In genomic region chr3:177590826-177591225, GRCh38 we compare ENCODE assay signal across 12 cellular contexts.
DNase-seq lines count a peak whose midpoint lies in the region; ATAC-seq, FAIRE-seq and TF ChIP-seq lines count a peak whose summit lies in the region.
"Had no signal": no experiment of that assay in that cellular context is flagged by ENCODE, and none has a peak within 500 bp of the region (broad histone marks: within the 10 kb centered on the region; RNA-seq: fewer than 3 reads in every experiment).

No MANE protein-coding gene starts in this region.

- H3K9me3 ChIP-seq in GM12878 (replicated peaks; ENCODE audit: control insufficient read depth, insufficient read depth, low read length) (peaks cover 2% of the 10 kb centered on the region; the same call in 1 of the 3 replicates), mesenchymal stem cell (ENCODE audit: control insufficient read depth, low read length) (no peaks in the 10 kb centered on the region), thymus (ENCODE audit: control insufficient read depth) (no peaks in the 10 kb centered on the region)

- no peak overlapping the region for H2AFZ ChIP-seq in GM12878 (ENCODE audit: control insufficient read depth, low read depth, low read length)
- H2AFZ ChIP-seq in mesenchymal stem cell (ENCODE audit: low read depth, low read length) = no peak overlapping the region

- WGBS in GM12878 (ENCODE audit: insufficient coverage, insufficient replicate concordance, low lambda C conversion rate, missing lambda C conversion rate) = 52% methylated on average over 1 of the region's 1 CpG
- 0% methylated on average over 1 of the region's 1 CpG for WGBS in mesenchymal stem cell
- 60% methylated on average over 1 of the region's 1 CpG for WGBS in thymus

- H3K14ac ChIP-seq in mesenchymal stem cell (ENCODE audit: low read length in 2 of 2) = no peak overlapping the region

- peaks cover 19% of the 10 kb centered on the region; the same call in 1 of the 2 replicates for H3K4me1 ChIP-seq in GM12878 (ENCODE audit: control insufficient read depth, insufficient read depth, low read length)
- no peaks in the 10 kb centered on the region for H3K4me1 ChIP-seq in mesenchymal stem cell (ENCODE audit: control insufficient read depth, insufficient read depth, low read depth, low read length)
- peaks cover 18% of the 10 kb centered on the region for H3K4me1 ChIP-seq in thymus (ENCODE audit: control insufficient read depth, insufficient read depth, low read length)

- H2BK120ac ChIP-seq in mesenchymal stem cell (ENCODE audit: low read depth, low read length) = no peak overlapping the region

- H4K20me1 ChIP-seq in GM12878 (ENCODE audit: control insufficient read depth, insufficient read depth) = no peaks in the 10 kb centered on the region

- in situ Hi-C loops in GM12878 (cut with MboI) = no loop called here

- intact Hi-C loops in GM12878 (cut with micrococcal nuclease; ENCODE audit: unreplicated experiment) = loop anchor here (5.0 kb wide), 1 partner anchor 144 kb away; no protein-coding TSS in a partner anchor

- H4K91ac ChIP-seq in mesenchymal stem cell (ENCODE audit: low read length) = no peak overlapping the region

- TF ChIP-seq EP300 in GM12878 (IDR thresholded peaks at IDR 0.05; ENCODE audit: borderline replicate concordance in 1 of 2, control insufficient read depth in 1 of 2, low read depth in 2 of 2, low read length in 2 of 2) = no peak

- H3K4me2 ChIP-seq in GM12878 (ENCODE audit: control insufficient read depth, insufficient read depth) = no peak overlapping the region
- H3K4me2 ChIP-seq in mesenchymal stem cell (ENCODE audit: low read length, poor library complexity, severe bottlenecking) = no peak overlapping the region

- no peak overlapping the region for H2BK5ac ChIP-seq in mesenchymal stem cell (ENCODE audit: low read depth, low read length, poor library complexity, severe bottlenecking)

- BruUV-seq in GM12878 (replicated peaks; lab: Mats Ljungman, UMichigan) = no TSS peak

- no peak for TF ChIP-seq POLR2A in GM12878 (IDR thresholded peaks at IDR 0.05; ENCODE audit: low read depth, low read length)

- H3K23ac ChIP-seq in mesenchymal stem cell (ENCODE audit: low read length in 2 of 2) = no peak overlapping the region

- no peaks in the 10 kb centered on the region for H3K27me3 ChIP-seq in GM12878 (replicated peaks in 1 of 2; ENCODE audit: control insufficient read depth in 2 of 2, insufficient read depth in 2 of 2, low read length in 1 of 2)
- no peaks in the 10 kb centered on the region for H3K27me3 ChIP-seq in mesenchymal stem cell (ENCODE audit: control insufficient read depth in 1 of 2, insufficient read depth in 1 of 2, low read length in 2 of 2)
- H3K27me3 ChIP-seq in thymus (ENCODE audit: control insufficient read depth, insufficient read depth) = no peaks in the 10 kb centered on the region

- no peak overlapping the region for H3K4me3 ChIP-seq in GM12878
- no peak overlapping the region for H3K4me3 ChIP-seq in mesenchymal stem cell (ENCODE audit: insufficient read depth in 1 of 2, low read depth in 1 of 2, low read length in 2 of 2)
- no peak overlapping the region for H3K4me3 ChIP-seq in thymus (ENCODE audit: low read length)

- no peak overlapping the region for H2BK12ac ChIP-seq in mesenchymal stem cell (ENCODE audit: low read length in 2 of 2)

- peak; percentile 27 for FAIRE-seq in GM12878 (lab: Jason Lieb, UNC)

- H3K36me3 ChIP-seq in GM12878 (ENCODE audit: control insufficient read depth in 2 of 2, insufficient read depth in 2 of 2, low read length in 1 of 2) (no peaks in the 10 kb centered on the region), mesenchymal stem cell (ENCODE audit: control insufficient read depth in 1 of 2, insufficient read depth in 2 of 2, low read depth in 1 of 2, low read length in 2 of 2) (no peaks in the 10 kb centered on the region), thymus (ENCODE audit: control insufficient read depth, insufficient read depth) (no peaks in the 10 kb centered on the region)

- CTCF ChIA-PET in GM12878 (lab: Yijun Ruan, JAX) = no interaction called here

- H3K36me3 Mint-ChIP-seq in T-helper 2 cell treated with Interferon-gamma antibody and Interleukin-4, amounts not matched to agents 5 μg/mL and 100 μg/mL, for 36 hours (ENCODE audit: low read depth) = no peaks in the 10 kb centered on the region
- H3K36me3 Mint-ChIP-seq: type B pancreatic cell had no signal

- H3K4ac ChIP-seq in mesenchymal stem cell (ENCODE audit: low read depth in 1 of 2, low read length in 2 of 2) = no peak overlapping the region

- no peak overlapping the region for H4K8ac ChIP-seq in mesenchymal stem cell (ENCODE audit: low read length)

- H3K79me1 ChIP-seq in mesenchymal stem cell (replicated peaks; ENCODE audit: low read length, poor library complexity, severe bottlenecking) = no peaks in the 10 kb centered on the region

- no peak for TF ChIP-seq CTCF in GM12878 (IDR thresholded peaks at IDR 0.05 in 2 of 3, conservative IDR thresholded peaks at IDR 0.05 in 1 of 3; ENCODE audit: control insufficient read depth in 2 of 3, extremely low read depth in 1 of 3, insufficient read depth in 1 of 3, low read depth in 3 of 3, low read length in 3 of 3)

- RAD21 ChIA-PET in GM12878 (lab: Charles Lee; ENCODE audit: unreplicated experiment) = no interaction called here

- H2BK15ac ChIP-seq in mesenchymal stem cell (ENCODE audit: low read depth, poor library complexity, severe bottlenecking) = no peak overlapping the region

- no peak for TF ChIP-seq RAD21 in GM12878 (IDR thresholded peaks at IDR 0.05; ENCODE audit: insufficient read depth, low read depth, low read length)

- SMC1A ChIA-PET in GM12878 (lab: Charles Lee; ENCODE audit: uncharacterized antibody, unreplicated experiment) = no interaction called here

- ATAC-seq in GM12878 (no peak; the same call in 2 of the 3 replicates), HG03095 (IDR thresholded peaks at IDR 0.05; ENCODE audit: unreplicated experiment) (no peak)

- peak overlapping the region; percentile 79 for H2AK5ac ChIP-seq in mesenchymal stem cell (ENCODE audit: low read length, severe bottlenecking)

- H3K9me3 Mint-ChIP-seq in T-helper 2 cell treated with Interferon-gamma antibody and Interleukin-4, amounts not matched to agents 5 μg/mL and 100 μg/mL, for 36 hours = peaks cover 5% of the 10 kb centered on the region
- H3K9me3 Mint-ChIP-seq: activated B cell treated with CpG ODN at 0.5 μM for 24 hours, type B pancreatic cell had no signal

- no peaks in the 10 kb centered on the region for H3K79me2 ChIP-seq in GM12878 (ENCODE audit: control insufficient read depth, insufficient read depth, low read length)

- no peak overlapping the region for H3K27ac ChIP-seq in GM12878 (ENCODE audit: control insufficient read depth, insufficient read depth)
- no peak overlapping the region for H3K27ac ChIP-seq in mesenchymal stem cell (ENCODE audit: low read length, poor library complexity, severe bottlenecking)
- peak overlapping the region; percentile 22 for H3K27ac ChIP-seq in thymus (ENCODE audit: low read depth)

- POLR2A ChIA-PET in GM12878 (lab: Charles Lee) = no interaction called here

- DNase-seq in T-helper 2 cell treated with Interferon-gamma antibody and Interleukin-4, amounts not matched to agents 5 μg/mL and 100 μg/mL, for 36 hours (ENCODE audit: low spot score) = no peak
- no peak for DNase-seq in T-helper 2 cell
- DNase-seq in GM12878 (ENCODE audit: low read depth, low spot score) = no peak
- DNase-seq in mesenchymal stem cell = peak; percentile 68
- no peak for DNase-seq in HT-29 (ENCODE audit: low spot score)
- DNase-seq in NOMO-1 treated with DMSO at 0.1 percent for 48 hours (lab: John Stamatoyannopoulos, UW; ENCODE audit: unreplicated experiment) = no peak
- DNase-seq: activated B cell treated with CpG ODN at 0.5 μM for 24 hours; Karpas-422; stimulated activated CD4-positive, alpha-beta T cell treated with anti-CD3 and anti-CD28 coated beads, Interleukin-1b, Interleukin-23, amount 100 ng/mL, for 48 hours had no signal

- H3K27me3 Mint-ChIP-seq in T-helper 2 cell treated with Interferon-gamma antibody and Interleukin-4, amounts not matched to agents 5 μg/mL and 100 μg/mL, for 36 hours (ENCODE audit: low read depth) = no peaks in the 10 kb centered on the region
- H3K27me3 Mint-ChIP-seq: activated B cell treated with CpG ODN at 0.5 μM for 24 hours, type B pancreatic cell had no signal

- H3K18ac ChIP-seq in mesenchymal stem cell (ENCODE audit: low read depth in 1 of 2, low read length in 2 of 2) = no peak overlapping the region

- H3K9ac ChIP-seq in GM12878 (ENCODE audit: control insufficient read depth, insufficient read depth, low read length) (no peak overlapping the region), mesenchymal stem cell (ENCODE audit: low read length) (no peak overlapping the region)

- peaks cover 34% of the 10 kb centered on the region for H3K4me1 Mint-ChIP-seq in T-helper 2 cell treated with Interferon-gamma antibody and Interleukin-4, amounts not matched to agents 5 μg/mL and 100 μg/mL, for 36 hours (ENCODE audit: low read depth)

- H3K27ac Mint-ChIP-seq in T-helper 2 cell treated with Interferon-gamma antibody and Interleukin-4, amounts not matched to agents 5 μg/mL and 100 μg/mL, for 36 hours = peak overlapping the region; percentile 74
- H3K27ac Mint-ChIP-seq: activated B cell treated with CpG ODN at 0.5 μM for 24 hours had no signal

- H3K4me3 Mint-ChIP-seq in T-helper 2 cell treated with Interferon-gamma antibody and Interleukin-4, amounts not matched to agents 5 μg/mL and 100 μg/mL, for 36 hours = peak overlapping the region; percentile 63
- H3K4me3 Mint-ChIP-seq: activated B cell treated with CpG ODN at 0.5 μM for 24 hours had no signal

TF ChIP-seq in GM12878, 131 proteins besides CTCF, POLR2A, EP300 and RAD21 (continues in another document):
- TF ChIP-seq CBX5 (IDR thresholded peaks at IDR 0.05; ENCODE audit: low read depth) (no peak), SIN3A (IDR thresholded peaks at IDR 0.05; ENCODE audit: low read depth, low read length) (no peak), ATF2 (IDR thresholded peaks at IDR 0.05; ENCODE audit: low read length) (no peak), KLF5 (IDR thresholded peaks at IDR 0.05; ENCODE audit: partially characterized antibody) (no peak), ATF3 (IDR thresholded peaks at IDR 0.05; ENCODE audit: borderline replicate concordance, extremely low read depth, low read depth, low read length) (no peak)
